Comparison of ENCODE assay signal across 19 cellular contexts in genomic region chrX:95145848-95146540, GRCh38.
"Had no signal": no experiment of that assay in that cellular context is flagged by ENCODE, and none has a peak within 500 bp of the region (broad histone marks: within the 10 kb centered on the region; RNA-seq: fewer than 3 reads in every experiment).

No MANE protein-coding gene starts in this region.

- DNase-seq: activated CD4-positive, alpha-beta T cell treated with anti-CD3 and anti-CD28 coated beads, Interleukin-2, amount 50 U/mL, for 4 hours; activated naive CD4-positive, alpha-beta T cell treated with Interleukin-2 at 50 U/mL for 16 hours; aorta; cerebellar nuclear complex; effector CD8-positive, alpha-beta T cell; foreskin fibroblast; glutamatergic neuron; hypothalamus; kidney glomerular epithelial cell; left ventricle myocardium superior; mesendoderm; nucleus accumbens; posterior cingulate gyrus; stimulated activated CD4-positive, alpha-beta T cell treated with anti-CD3 and anti-CD28 coated beads, Interleukin-2, amount 100 ng/mL, for 48 hours; thyroid gland had no signal

- H3K4me3 ChIP-seq: thyroid gland had no signal

- ATAC-seq: activated CD4-positive, CD25-positive, alpha-beta regulatory T cell treated with anti-CD3 and anti-CD28 coated beads, Interleukin-2, amount 50 U/mL, for 24 hours; activated T-helper 17 cell treated with anti-CD3 and anti-CD28 coated beads, Interleukin-2, amount 50 U/mL, for 72 hours; left ventricle myocardium superior; natural killer cell treated with Interleukin-12 subunit alpha and Interleukin-12 subunit beta and Interleukin-15 and Interleukin-18, amount 100 ng/mL, for 72 hours; stimulated activated memory B cell treated with anti-CD40 and anti-IgM and Interleukin-4, amounts not matched to agents 10 μg/mL and 1 μg/mL and 100 μg/mL, for 72 hours had no signal

- H3K4me3 Mint-ChIP-seq: activated T-helper 17 cell treated with anti-CD3 and anti-CD28 coated beads, Interleukin-2, amount 50 U/mL, for 72 hours; natural killer cell treated with Interleukin-12 subunit alpha and Interleukin-12 subunit beta and Interleukin-15 and Interleukin-18, amount 100 ng/mL, for 72 hours; stimulated activated memory B cell treated with anti-CD40 and anti-IgM and Interleukin-4, amounts not matched to agents 10 μg/mL and 1 μg/mL and 100 μg/mL, for 72 hours had no signal

- H3K4me1 Mint-ChIP-seq: activated T-helper 17 cell treated with anti-CD3 and anti-CD28 coated beads, Interleukin-2, amount 50 U/mL, for 72 hours; stimulated activated memory B cell treated with anti-CD40 and anti-IgM and Interleukin-4, amounts not matched to agents 10 μg/mL and 1 μg/mL and 100 μg/mL, for 72 hours had no signal

- H3K4me1 ChIP-seq: thyroid gland had no signal

- H3K27ac Mint-ChIP-seq: activated T-helper 17 cell treated with anti-CD3 and anti-CD28 coated beads, Interleukin-2, amount 50 U/mL, for 72 hours; natural killer cell treated with Interleukin-12 subunit alpha and Interleukin-12 subunit beta and Interleukin-15 and Interleukin-18, amount 100 ng/mL, for 72 hours; stimulated activated memory B cell treated with anti-CD40 and anti-IgM and Interleukin-4, amounts not matched to agents 10 μg/mL and 1 μg/mL and 100 μg/mL, for 72 hours had no signal

- H3K36me3 ChIP-seq: thyroid gland had no signal

- H3K27me3 ChIP-seq: thyroid gland had no signal

- H3K9me3 ChIP-seq: thyroid gland had no signal

- H3K36me3 Mint-ChIP-seq: stimulated activated memory B cell treated with anti-CD40 and anti-IgM and Interleukin-4, amounts not matched to agents 10 μg/mL and 1 μg/mL and 100 μg/mL, for 72 hours had no signal

- H3K27me3 Mint-ChIP-seq: activated T-helper 17 cell treated with anti-CD3 and anti-CD28 coated beads, Interleukin-2, amount 50 U/mL, for 72 hours; natural killer cell treated with Interleukin-12 subunit alpha and Interleukin-12 subunit beta and Interleukin-15 and Interleukin-18, amount 100 ng/mL, for 72 hours; stimulated activated memory B cell treated with anti-CD40 and anti-IgM and Interleukin-4, amounts not matched to agents 10 μg/mL and 1 μg/mL and 100 μg/mL, for 72 hours had no signal
